ENCODE assay signal across 23 cellular contexts in genomic region chr18:12477606-12478005, GRCh38.
"Had no signal": no experiment of that assay in that cellular context is flagged by ENCODE, and none has a peak within 500 bp of the region (broad histone marks: within the 10 kb centered on the region; RNA-seq: fewer than 3 reads in every experiment).

No MANE protein-coding gene starts in this region.

- H3K9me3 Mint-ChIP-seq: naive B cell, neural crest cell, type B pancreatic cell had no signal

- ATAC-seq: gastrocnemius medialis; left colon; left ventricle myocardium superior; pancreas; right cardiac atrium; stimulated activated naive CD8-positive, alpha-beta T cell treated with anti-CD3 and anti-CD28 coated beads, Interleukin-15, Interleukin-2, amounts not matched to agents 100 U/mL and 50 U/mL, for 24 hours had no signal

- H3K9me3 ChIP-seq: esophagus muscularis mucosa, gastrocnemius medialis, pancreas, suprapubic skin, thyroid gland, uterus had no signal

- H3K27ac ChIP-seq: dorsolateral prefrontal cortex, epithelial cell of prostate, esophagus muscularis mucosa, gastrocnemius medialis, pancreas, suprapubic skin, thyroid gland, uterus had no signal

- H3K36me3 ChIP-seq: gastrocnemius medialis, pancreas, thyroid gland, uterus had no signal

- H3K27me3 Mint-ChIP-seq: naive B cell, progenitor cell of endocrine pancreas, type B pancreatic cell had no signal

- H3K36me3 Mint-ChIP-seq: naive B cell had no signal

- H3K4me3 Mint-ChIP-seq: neural crest cell, type B pancreatic cell had no signal

- H3K4me1 Mint-ChIP-seq: naive B cell had no signal

- H3K27ac Mint-ChIP-seq: progenitor cell of endocrine pancreas, type B pancreatic cell had no signal

- DNase-seq: cortex of kidney; dorsolateral prefrontal cortex; effector CD8-positive, alpha-beta T cell; gastrocnemius medialis; glutamatergic neuron; left colon; left ventricle myocardium superior; mesendoderm; naive B cell; nucleus accumbens; pancreas; right cardiac atrium; small intestine; stimulated activated CD4-positive, alpha-beta T cell treated with anti-CD3 and anti-CD28 coated beads, Interleukin-2, amount 100 ng/mL, for 48 hours; stimulated activated naive CD8-positive, alpha-beta T cell treated with anti-CD3 and anti-CD28 coated beads, Interleukin-15, Interleukin-2, amounts not matched to agents 100 U/mL and 50 U/mL, for 24 hours; thyroid gland; uterus had no signal

- H3K4me3 ChIP-seq: dorsolateral prefrontal cortex, esophagus muscularis mucosa, gastrocnemius medialis, pancreas, suprapubic skin, thyroid gland, uterus had no signal

- H3K4me1 ChIP-seq: gastrocnemius medialis, pancreas, suprapubic skin, thyroid gland, uterus had no signal

- H3K27me3 ChIP-seq: dorsolateral prefrontal cortex, esophagus muscularis mucosa, gastrocnemius medialis, pancreas, suprapubic skin, thyroid gland, uterus had no signal
